ENCODE assay signal across 8 cellular contexts in genomic region chr3:158801696-158802398, GRCh38. TPM values are rescaled to one million over a fixed set of nuclear protein-coding genes. Genes with fewer than 3 reads are reported as not detected.
DNase-seq lines count a peak whose midpoint lies in the region; ATAC-seq and TF ChIP-seq lines count a peak whose summit lies in the region.

Gene MFSD1 (plus strand): TSS chr3:158802054. CDS start chr3:158802153, 99 bp downstream.

- H3K4me1 ChIP-seq in aorta (ENCODE audit: control insufficient read depth in 1 of 2, insufficient read depth in 2 of 2, low read length in 2 of 2) = no peaks in the 10 kb centered on the region

- H3K27me3 ChIP-seq in aorta (ENCODE audit: control insufficient read depth in 1 of 2, insufficient read depth in 2 of 2, low read length in 1 of 2) = no peaks in the 10 kb centered on the region

- peak; percentile 89 to 94 for DNase-seq in NCI-H2081 (lab: John Stamatoyannopoulos, UW)
- DNase-seq in T-helper 9 cell = peak; percentile 87
- peak; percentile 70 for DNase-seq in astrocyte of the cerebellum (ENCODE audit: low read depth)
- DNase-seq in hepatic stellate cell (ENCODE audit: low spot score) = peak; percentile 86
- DNase-seq in renal cortical epithelial cell (ENCODE audit: low read depth) = peak; percentile 72
- DNase-seq in aorta = peak; percentile 98 to 99

- H3K36me3 ChIP-seq in aorta (ENCODE audit: control insufficient read depth in 1 of 2, insufficient read depth in 2 of 2, low read length in 1 of 2) = peaks cover 2% of the 10 kb centered on the region in 2 donors

- 0 to 1% methylated on average over 51 to 60 of the region's 60 CpGs for WGBS in aorta, 2 donors

- H3K9me3 ChIP-seq in aorta (ENCODE audit: control insufficient read depth, low read length) = no peaks in the 10 kb centered on the region

- ATAC-seq in GM18511 (IDR thresholded peaks at IDR 0.05; ENCODE audit: unreplicated experiment) = peak; percentile 99
- peak; percentile 98 for ATAC-seq in HG03025 (IDR thresholded peaks at IDR 0.05; ENCODE audit: low FRiP score, unreplicated experiment)
- peak; percentile 98 for ATAC-seq in aorta (ENCODE audit: low FRiP score)

- H3K4me3 ChIP-seq in astrocyte of the cerebellum (ENCODE audit: low read depth, low read length) = peak within 1 kb of the TSS; percentile 73
- H3K4me3 ChIP-seq in aorta (ENCODE audit: low read length in 2 of 2) = peak within 1 kb of the TSS; percentile 49 to 73

- peak within 1 kb of the TSS in 1 of 2 donors; percentile 79 for H3K27ac ChIP-seq in aorta (ENCODE audit: low read depth in 1 of 2, low read length in 2 of 2)

- in situ Hi-C loops in astrocyte of the cerebellum (cut with HindIII; ENCODE audit: low sequenced_read_pairs) = no loop called here

- TF ChIP-seq CTCF in astrocyte of the cerebellum (IDR thresholded peaks at IDR 0.05; ENCODE audit: low read depth, low read length, missing control alignments) = no peak

- intact Hi-C loops in aorta (cut with DNase I) = no loop called here

RNA-seq across cellular contexts. Expression of gene MFSD1, which starts in this region (rescaled TPM):
- total RNA-seq in renal cortical epithelial cell (97.6 and 98.1 TPM in 2 replicates), aorta (10 to 100 TPM; 71.5 to 81.0 TPM)
- polyA plus RNA-seq in aorta = 10 to 100 TPM; 44.9 to 63.5 TPM
